ENCODE assay signal across 24 cellular contexts in the genomic region with DNA sequence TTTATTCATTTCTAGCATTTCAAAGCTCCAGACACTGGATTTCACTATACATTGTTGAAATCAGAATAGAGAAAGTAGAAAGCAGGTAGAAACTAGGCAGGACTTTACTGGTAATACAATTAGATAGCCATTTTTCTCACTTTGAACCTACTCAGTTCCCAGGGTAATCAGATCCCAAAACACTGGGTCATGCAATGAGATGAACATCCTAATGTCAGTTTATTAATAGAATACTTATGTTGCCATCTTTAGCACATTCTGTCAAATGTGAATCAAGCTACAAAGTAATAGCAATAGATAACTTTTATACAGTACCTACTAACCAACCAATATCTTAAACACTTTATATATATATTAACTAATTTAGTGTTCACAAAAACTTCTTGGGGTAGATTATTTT.
"Had no signal": no experiment of that assay in that cellular context is flagged by ENCODE, and none has a peak within 500 bp of the region (broad histone marks: within the 10 kb centered on the region; RNA-seq: fewer than 3 reads in every experiment).

No MANE protein-coding gene starts in this region.

- H2AFZ ChIP-seq: neural progenitor cell, parathyroid adenoma had no signal

- H3K4me3 ChIP-seq: lower lobe of right lung, neural progenitor cell, smooth muscle cell, tibial nerve, uterus had no signal

- H3K9me3 ChIP-seq: lower lobe of right lung, neutrophil, uterus had no signal

- H3K36me3 ChIP-seq: neural progenitor cell, uterus had no signal

- ATAC-seq: lower lobe of right lung; naive thymus-derived CD8-positive, alpha-beta T cell; sciatic nerve; stimulated activated memory B cell treated with anti-CD40 and anti-IgM and Interleukin-4, amounts not matched to agents 10 μg/mL and 1 μg/mL and 100 μg/mL, for 72 hours; stimulated activated naive CD8-positive, alpha-beta T cell treated with anti-CD3 and anti-CD28 coated beads, Interleukin-15, amount 100 ng/mL, for 72 hours had no signal

- H3K79me2 ChIP-seq: parathyroid adenoma had no signal

- H3K4me2 ChIP-seq: neural progenitor cell, smooth muscle cell had no signal

- H3K27me3 ChIP-seq: neural progenitor cell, neutrophil, tibial nerve, uterus had no signal

- H3K9ac ChIP-seq: neural progenitor cell, parathyroid adenoma had no signal

- H3K27ac ChIP-seq: lower lobe of right lung, neural progenitor cell, neutrophil, parathyroid adenoma, tibial nerve, uterus had no signal

- H3K4me1 ChIP-seq: lower lobe of right lung, parathyroid adenoma, uterus had no signal

- DNase-seq: hippocampal formation; immature natural killer cell; kidney; lower lobe of right lung; mammary epithelial cell; mesenchymal stem cell; naive thymus-derived CD8-positive, alpha-beta T cell; occipital lobe; right cardiac atrium; stimulated activated CD4-positive, alpha-beta T cell treated with anti-CD3 and anti-CD28 coated beads, Interleukin-1b, Interleukin-23, amount 100 ng/mL, for 48 hours; stimulated activated CD4-positive, alpha-beta T cell treated with anti-CD3 and anti-CD28 coated beads, Interleukin-2, amount 100 ng/mL, for 48 hours; stimulated activated CD4-positive, alpha-beta T cell treated with anti-CD3 and anti-CD28 coated beads, Interleukin-4, amount 100 ng/mL, for 4 hours; stimulated activated CD8-positive, alpha-beta memory T cell treated with anti-CD3 and anti-CD28 coated beads, Interleukin-4, amount 100 ng/mL, for 48 hours; stimulated activated naive CD4-positive, alpha-beta T cell treated with Interleukin-2 at 50 U/mL for 16 hours; stimulated activated naive CD8-positive, alpha-beta T cell treated with anti-CD3 and anti-CD28 coated beads, Interleukin-15, amount 100 ng/mL, for 72 hours; substantia nigra; uterus had no signal
